Comparison of ENCODE assay signal across 18 cellular contexts in the genomic region with DNA sequence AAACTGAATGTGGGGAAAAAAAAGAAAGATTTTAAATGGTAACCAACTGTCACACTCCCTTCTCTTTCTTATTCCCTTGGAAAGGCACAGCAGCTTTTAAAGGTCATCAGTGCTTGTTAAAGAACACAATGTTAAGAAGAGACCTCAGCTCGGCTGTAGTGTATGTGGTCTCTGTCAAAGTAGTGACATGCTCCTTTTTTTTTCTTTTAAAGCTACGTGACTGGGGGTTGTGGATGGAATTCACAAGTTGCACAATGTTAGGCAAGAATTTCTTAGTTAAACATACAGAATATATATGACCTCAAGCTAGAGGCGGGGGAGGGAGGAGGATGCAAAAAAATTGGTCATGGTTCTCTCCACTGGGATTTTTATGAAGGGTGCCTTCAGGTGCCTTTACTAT. TPM values are rescaled to one million over a fixed set of nuclear protein-coding genes. Genes with fewer than 3 reads are reported as not detected.
DNase-seq lines count a peak whose midpoint lies in the region; FAIRE-seq and TF ChIP-seq lines count a peak whose summit lies in the region.
"Had no signal": no experiment of that assay in that cellular context is flagged by ENCODE, and none has a peak within 500 bp of the region (broad histone marks: within the 10 kb centered on the region; RNA-seq: fewer than 3 reads in every experiment).

No MANE protein-coding gene starts in this region.

- no peak overlapping the region for H2AFZ ChIP-seq in mammary epithelial cell (ENCODE audit: low read depth, low read length)
- H2AFZ ChIP-seq: GM23248 had no signal

- CTCF ChIA-PET in MCF 10A (lab: Yijun Ruan, JAX) (interaction anchor here (0.9 to 1.5 kb wide), 3 partner anchors 11 to 17 kb away, joined by 3 to 4 read pairs (median 3); no protein-coding TSS in a partner anchor), mammary epithelial cell (lab: Charles Lee; ENCODE audit: low non-redundant PET) (no interaction called here)

- no peak overlapping the region for H3K4me2 ChIP-seq in mammary epithelial cell (ENCODE audit: insufficient read depth, low read depth, low read length)

- no peak for FAIRE-seq in kidney (lab: Jason Lieb, UNC)
- FAIRE-seq: G401.6, GM12891 had no signal

- H3K79me2 ChIP-seq in mammary epithelial cell (ENCODE audit: insufficient read depth, low read length) = no peaks in the 10 kb centered on the region

- intact Hi-C loops in MCF 10A (cut with micrococcal nuclease) = no loop called here
- intact Hi-C loops in mammary epithelial cell (cut with micrococcal nuclease) = no loop called here
- intact Hi-C loops in kidney (cut with DNase I) = no loop called here

- peaks cover 6% of the 10 kb centered on the region for H3K4me1 Mint-ChIP-seq in MCF 10A (ENCODE audit: insufficient read depth, unreplicated experiment)
- peaks cover 33% of the 10 kb centered on the region for H3K4me1 Mint-ChIP-seq in osteocyte (ENCODE audit: unreplicated experiment)
- H3K4me1 Mint-ChIP-seq: T-cell had no signal

- no peak overlapping the region for H3K4me3 Mint-ChIP-seq in MCF 10A (ENCODE audit: unreplicated experiment)
- no peak overlapping the region for H3K4me3 Mint-ChIP-seq in osteocyte (ENCODE audit: unreplicated experiment)
- H3K4me3 Mint-ChIP-seq: T-cell had no signal

- H3K4me1 ChIP-seq in mammary epithelial cell (ENCODE audit: insufficient read depth, low read length) (no peaks in the 10 kb centered on the region), kidney (ENCODE audit: control insufficient read depth in 1 of 2, insufficient read depth in 1 of 2, low read depth in 1 of 2, low read length in 2 of 2) (no peaks in the 10 kb centered on the region)

- H3K27me3 Mint-ChIP-seq in MCF 10A (ENCODE audit: insufficient read depth, unreplicated experiment) (peaks cover 75% of the 10 kb centered on the region), osteocyte (ENCODE audit: unreplicated experiment) (no peaks in the 10 kb centered on the region)
- H3K27me3 Mint-ChIP-seq: T-cell had no signal

- in situ Hi-C loops in mammary epithelial cell (cut with MboI; ENCODE audit: low sequenced_read_pairs in 2 of 2) = no loop called here

- H3K36me3 Mint-ChIP-seq in MCF 10A (ENCODE audit: insufficient read depth, unreplicated experiment) = peaks cover 16% of the 10 kb centered on the region
- peaks cover 45% of the 10 kb centered on the region for H3K36me3 Mint-ChIP-seq in osteocyte (ENCODE audit: unreplicated experiment)

- DNase-seq in MCF 10A (ENCODE audit: unreplicated experiment) (peak; percentile 38), mammary epithelial cell (no peak), NB4 (ENCODE audit: low read depth) (peak; percentile 52), choroid plexus epithelial cell (ENCODE audit: low read depth) (peak; percentile 46), osteocyte (ENCODE audit: extremely low spot score, unreplicated experiment) (no peak), kidney (no peak), NCI-H187 treated with DMSO at 0.1 percent for 48 hours (lab: John Stamatoyannopoulos, UW) (no peak)
- DNase-seq in stimulated activated CD4-positive, alpha-beta T cell treated with anti-CD3 and anti-CD28 coated beads, Interleukin-15, amount 100 ng/mL, for 24 hours = no peak
- DNase-seq: DMS79 treated with DMSO at 0.1 percent for 48 hours, GM23248, NCI-H1930, NCI-H510A treated with DMSO at 0.1 percent for 48 hours, OCI-M1, RPMI8226, T-cell had no signal

- POLR2A ChIA-PET in MCF 10A (lab: Yijun Ruan, JAX) = no interaction called here

- H3K27ac ChIP-seq in mammary epithelial cell (ENCODE audit: insufficient read depth, low read depth, low read length) = no peak overlapping the region
- no peak overlapping the region for H3K27ac ChIP-seq in kidney (ENCODE audit: low read depth in 2 of 2, low read length in 2 of 2)
- H3K27ac ChIP-seq: C4-2B, GM23248 had no signal

- no peak for TF ChIP-seq POLR2A in NB4 (IDR thresholded peaks at IDR 0.05; ENCODE audit: extremely low read depth, insufficient read length)

- no peaks in the 10 kb centered on the region for H3K9me3 ChIP-seq in mammary epithelial cell (replicated peaks; ENCODE audit: insufficient read depth, low read length)
- no peaks in the 10 kb centered on the region for H3K9me3 ChIP-seq in kidney (ENCODE audit: control insufficient read depth in 1 of 2, low read length in 2 of 2)

- dilution Hi-C loops in mammary epithelial cell (cut with HindIII; ENCODE audit: low sequenced_read_pairs) = no loop called here

- H4K20me1 ChIP-seq in mammary epithelial cell (ENCODE audit: insufficient read depth, low read length) = no peaks in the 10 kb centered on the region

- BruUV-seq in MCF 10A (replicated peaks; lab: Mats Ljungman, UMichigan) (no TSS peak), mammary epithelial cell (replicated peaks; lab: Mats Ljungman, UMichigan) (no TSS peak)

- TF ChIP-seq CTCF in MCF 10A (IDR thresholded peaks at IDR 0.05; ENCODE audit: unreplicated experiment) = no peak
- no peak for TF ChIP-seq CTCF in mammary epithelial cell (conservative IDR thresholded peaks at IDR 0.05 in 1 of 2, IDR thresholded peaks at IDR 0.05 in 1 of 2; ENCODE audit: extremely low read depth in 1 of 2, insufficient read depth in 1 of 2, low read depth in 1 of 2, low read length in 2 of 2)
- no peak for TF ChIP-seq CTCF in NB4 (IDR thresholded peaks at IDR 0.05; ENCODE audit: low read depth, low read length)
- TF ChIP-seq CTCF in choroid plexus epithelial cell (conservative IDR thresholded peaks at IDR 0.05; ENCODE audit: low read depth, low read length) = no peak
- no peak for TF ChIP-seq CTCF in osteocyte (IDR thresholded peaks at IDR 0.05)
- TF ChIP-seq CTCF in kidney (IDR thresholded peaks at IDR 0.05; ENCODE audit: borderline replicate concordance, extremely low read depth, insufficient read depth) = no peak

- no peak overlapping the region for H3K4me3 ChIP-seq in mammary epithelial cell (replicated peaks in 1 of 3; ENCODE audit: insufficient read depth in 1 of 3, low read depth in 2 of 3, low read length in 3 of 3)
- no peak overlapping the region for H3K4me3 ChIP-seq in NB4 (ENCODE audit: low read depth, low read length)
- H3K4me3 ChIP-seq in choroid plexus epithelial cell (ENCODE audit: low read depth, low read length) = no peak overlapping the region
- no peak overlapping the region for H3K4me3 ChIP-seq in kidney (ENCODE audit: low read length in 2 of 2)
- H3K4me3 ChIP-seq: GM23248 had no signal

- WGBS in mammary epithelial cell (ENCODE audit: low coverage, missing lambda C conversion rate) = 66% methylated on average over 3 of the region's 3 CpGs

- H3K27me3 ChIP-seq in mammary epithelial cell (ENCODE audit: insufficient read depth, low read length) = no peaks in the 10 kb centered on the region

- H3K9ac ChIP-seq in mammary epithelial cell (ENCODE audit: insufficient read depth, low read length) (no peak overlapping the region), kidney (ENCODE audit: low read length in 2 of 2) (no peak overlapping the region)
- H3K9ac ChIP-seq: GM23248 had no signal

- no peak overlapping the region for H3K27ac Mint-ChIP-seq in MCF 10A (ENCODE audit: low read depth, unreplicated experiment)
- peak overlapping the region; percentile 46 for H3K27ac Mint-ChIP-seq in osteocyte (ENCODE audit: unreplicated experiment)
- H3K27ac Mint-ChIP-seq: T-cell had no signal

- H3K9me3 Mint-ChIP-seq in MCF 10A (ENCODE audit: unreplicated experiment) (no peaks in the 10 kb centered on the region), osteocyte (ENCODE audit: unreplicated experiment) (no peaks in the 10 kb centered on the region)
- H3K9me3 Mint-ChIP-seq: T-cell had no signal

- H3K36me3 ChIP-seq in mammary epithelial cell (ENCODE audit: insufficient read depth, low read length) (peaks cover 3% of the 10 kb centered on the region), kidney (ENCODE audit: control insufficient read depth in 1 of 2, insufficient read depth in 2 of 2, low read length in 2 of 2) (peaks cover 7 to 10% of the 10 kb centered on the region in 2 donors)

RNA-seq across cellular contexts. Expression of a gene that starts 45.6 kb away (rescaled TPM):
- total RNA-seq in MCF 10A (2022) (25.3 and 26.8 TPM in 2 replicates), mammary epithelial cell (10 to 100 TPM; 25.0 to 30.8 TPM), osteocyte (49.8 and 52.8 TPM in 2 replicates), kidney (20.0 TPM)
- polyA plus RNA-seq in mammary epithelial cell (19.7 TPM), kidney (ENCODE audit: insufficient read depth, low read depth, low replicate concordance) (9.4 TPM)
- 21.3 TPM for polyA minus RNA-seq in mammary epithelial cell

Comparison
In these comparisons a context has a peak if more than half of its experiments do, and no peak if none do; other contexts are left out.
1. DNase-seq: peak in MCF 10A (single experiment), NB4 (single experiment) and choroid plexus epithelial cell (single experiment); none in mammary epithelial cell (single experiment), osteocyte (single experiment), kidney (single experiment), stimulated activated CD4-positive, alpha-beta T cell treated with anti-CD3 and anti-CD28 coated beads, Interleukin-15, amount 100 ng/mL, for 24 hours (single experiment) and NCI-H187 treated with DMSO at 0.1 percent for 48 hours (single experiment).